In genomic region chr6:15962449-15962764, GRCh38 we compare ENCODE assay signal across 10 cellular contexts.
DNase-seq lines count a peak whose midpoint lies in the region; ATAC-seq and TF ChIP-seq lines count a peak whose summit lies in the region.
"Had no signal": no experiment of that assay in that cellular context is flagged by ENCODE, and none has a peak within 500 bp of the region (broad histone marks: within the 10 kb centered on the region; RNA-seq: fewer than 3 reads in every experiment).

No MANE protein-coding gene starts in this region.

- no peak overlapping the region for H3K4me3 ChIP-seq in breast epithelium
- H3K4me3 ChIP-seq: thoracic aorta had no signal

- no peak for ATAC-seq in GM18907 (IDR thresholded peaks at IDR 0.05; ENCODE audit: unreplicated experiment)
- ATAC-seq in GM19023 (IDR thresholded peaks at IDR 0.05; ENCODE audit: unreplicated experiment), result no peak
- ATAC-seq in HG03280 (IDR thresholded peaks at IDR 0.05; ENCODE audit: unreplicated experiment), result no peak

- no TSS peak for BruUV-seq in MCF 10A (replicated peaks; lab: Mats Ljungman, UMichigan)

- no peak overlapping the region for H3K27ac ChIP-seq in breast epithelium
- H3K27ac ChIP-seq: neutrophil, thoracic aorta had no signal

- H3K9me3 ChIP-seq in breast epithelium, result no peaks in the 10 kb centered on the region
- H3K9me3 ChIP-seq: neutrophil, thoracic aorta had no signal

- no peaks in the 10 kb centered on the region for H3K36me3 ChIP-seq in breast epithelium
- H3K36me3 ChIP-seq: neutrophil, thoracic aorta had no signal

- no peak for TF ChIP-seq POLR2A in breast epithelium (IDR thresholded peaks at IDR 0.05)

- CTCF ChIA-PET in MCF 10A (lab: Yijun Ruan, JAX), result no interaction called here

- H3K4me3 Mint-ChIP-seq in MCF 10A (ENCODE audit: unreplicated experiment), result no peak overlapping the region
- peak overlapping the region; percentile 9 for H3K4me3 Mint-ChIP-seq in T-helper 1 cell treated with Interleukin-12 subunit alpha and Interleukin-12 subunit beta and Interleukin-4 antibody, amounts not matched to agents 30 μg/mL and 1 μg/mL, for 36 hours
- no peak overlapping the region for H3K4me3 Mint-ChIP-seq in stimulated activated naive CD8-positive, alpha-beta T cell treated with anti-CD3 and anti-CD28 coated beads, Interleukin-15, Interleukin-2, amounts not matched to agents 100 ng/mL and 50 ng/mL, for 24 hours

- no peak for DNase-seq in MCF 10A (ENCODE audit: unreplicated experiment)
- DNase-seq in breast epithelium (ENCODE audit: low spot score in 2 of 2), result no peak
- peak; percentile 29 for DNase-seq in fibroblast of the conjunctiva (ENCODE audit: low read depth)

- intact Hi-C loops in MCF 10A (cut with micrococcal nuclease), result no loop called here
- intact Hi-C loops in breast epithelium (cut with DNase I; ENCODE audit: low total_unique reads), result no loop called here

- no peaks in the 10 kb centered on the region for H3K27me3 ChIP-seq in breast epithelium
- H3K27me3 ChIP-seq: neutrophil had no signal

- H3K27ac Mint-ChIP-seq in MCF 10A (ENCODE audit: low read depth, unreplicated experiment), result peak overlapping the region; percentile 60
- peak overlapping the region; percentile 77 for H3K27ac Mint-ChIP-seq in T-helper 1 cell treated with Interleukin-12 subunit alpha and Interleukin-12 subunit beta and Interleukin-4 antibody, amounts not matched to agents 30 μg/mL and 1 μg/mL, for 36 hours
- H3K27ac Mint-ChIP-seq in stimulated activated naive CD8-positive, alpha-beta T cell treated with anti-CD3 and anti-CD28 coated beads, Interleukin-15, Interleukin-2, amounts not matched to agents 100 ng/mL and 50 ng/mL, for 24 hours, result peak overlapping the region; percentile 66

- H3K9me3 Mint-ChIP-seq in MCF 10A (ENCODE audit: unreplicated experiment), result peaks cover 8% of the 10 kb centered on the region
- H3K9me3 Mint-ChIP-seq in T-helper 1 cell treated with Interleukin-12 subunit alpha and Interleukin-12 subunit beta and Interleukin-4 antibody, amounts not matched to agents 30 μg/mL and 1 μg/mL, for 36 hours, result peaks cover 3% of the 10 kb centered on the region
- peaks cover 4% of the 10 kb centered on the region for H3K9me3 Mint-ChIP-seq in stimulated activated naive CD8-positive, alpha-beta T cell treated with anti-CD3 and anti-CD28 coated beads, Interleukin-15, Interleukin-2, amounts not matched to agents 100 ng/mL and 50 ng/mL, for 24 hours

- POLR2A ChIA-PET in MCF 10A (lab: Yijun Ruan, JAX), result no interaction called here

- H3K4me1 ChIP-seq in breast epithelium, result no peaks in the 10 kb centered on the region

- no peak for TF ChIP-seq CTCF in MCF 10A (IDR thresholded peaks at IDR 0.05; ENCODE audit: unreplicated experiment)
- no peak for TF ChIP-seq CTCF in breast epithelium (IDR thresholded peaks at IDR 0.05)

- peaks cover 17% of the 10 kb centered on the region for H3K4me1 Mint-ChIP-seq in MCF 10A (ENCODE audit: insufficient read depth, unreplicated experiment)
- H3K4me1 Mint-ChIP-seq in T-helper 1 cell treated with Interleukin-12 subunit alpha and Interleukin-12 subunit beta and Interleukin-4 antibody, amounts not matched to agents 30 μg/mL and 1 μg/mL, for 36 hours (ENCODE audit: low read depth), result peaks cover 26% of the 10 kb centered on the region
- peaks cover 13% of the 10 kb centered on the region for H3K4me1 Mint-ChIP-seq in stimulated activated naive CD8-positive, alpha-beta T cell treated with anti-CD3 and anti-CD28 coated beads, Interleukin-15, Interleukin-2, amounts not matched to agents 100 ng/mL and 50 ng/mL, for 24 hours (ENCODE audit: low read depth)

- H3K27me3 Mint-ChIP-seq in MCF 10A (ENCODE audit: insufficient read depth, unreplicated experiment), result no peaks in the 10 kb centered on the region
- H3K27me3 Mint-ChIP-seq in T-helper 1 cell treated with Interleukin-12 subunit alpha and Interleukin-12 subunit beta and Interleukin-4 antibody, amounts not matched to agents 30 μg/mL and 1 μg/mL, for 36 hours (ENCODE audit: low read depth), result peaks cover 3% of the 10 kb centered on the region
- H3K27me3 Mint-ChIP-seq in stimulated activated naive CD8-positive, alpha-beta T cell treated with anti-CD3 and anti-CD28 coated beads, Interleukin-15, Interleukin-2, amounts not matched to agents 100 ng/mL and 50 ng/mL, for 24 hours, result peaks cover 2% of the 10 kb centered on the region

- no peaks in the 10 kb centered on the region for H3K36me3 Mint-ChIP-seq in MCF 10A (ENCODE audit: insufficient read depth, unreplicated experiment)
- H3K36me3 Mint-ChIP-seq in T-helper 1 cell treated with Interleukin-12 subunit alpha and Interleukin-12 subunit beta and Interleukin-4 antibody, amounts not matched to agents 30 μg/mL and 1 μg/mL, for 36 hours (ENCODE audit: low read depth), result peaks cover 3% of the 10 kb centered on the region
- no peaks in the 10 kb centered on the region for H3K36me3 Mint-ChIP-seq in stimulated activated naive CD8-positive, alpha-beta T cell treated with anti-CD3 and anti-CD28 coated beads, Interleukin-15, Interleukin-2, amounts not matched to agents 100 ng/mL and 50 ng/mL, for 24 hours (ENCODE audit: low read depth)
